2 cellular contexts compared by ENCODE assay signal in the genomic region with DNA sequence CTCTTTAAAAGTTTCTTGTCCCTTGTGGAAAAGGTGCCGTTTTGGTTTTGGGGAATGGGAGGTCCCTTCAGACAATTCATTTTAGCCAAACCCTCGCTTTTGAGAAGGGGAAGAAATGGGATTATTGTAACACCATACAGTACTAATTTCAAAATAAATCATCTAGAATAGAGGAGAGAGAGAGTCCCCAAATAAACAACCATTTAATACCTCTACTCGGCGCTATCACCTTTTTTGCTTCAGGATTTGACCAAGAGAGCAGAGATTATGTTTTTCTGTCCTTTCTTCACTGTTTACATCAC.
TF ChIP-seq lines count a peak whose summit lies in the region.

No MANE protein-coding gene starts in this region.

TF ChIP-seq in HepG2, 621 proteins besides CTCF, POLR2A, EP300 and RAD21 (continued from another document):
- TF ChIP-seq MBNL3 (CRISPR knock-in tag; conservative IDR thresholded peaks at IDR 0.05) (no peak), HNRNPK (IDR thresholded peaks at IDR 0.05; ENCODE audit: low read depth, low read length, poor library complexity, severe bottlenecking) (no peak), ZNF775 (CRISPR knock-in tag; IDR thresholded peaks at IDR 0.05; ENCODE audit: borderline replicate concordance) (no peak), STAT5B (CRISPR knock-in tag; IDR thresholded peaks at IDR 0.05) (no peak), MATR3 (CRISPR knock-in tag; IDR thresholded peaks at IDR 0.05) (no peak), ZNF652 (CRISPR knock-in tag; IDR thresholded peaks at IDR 0.05; ENCODE audit: borderline replicate concordance, low read depth) (no peak), ZBTB1 (CRISPR knock-in tag; IDR thresholded peaks at IDR 0.05; ENCODE audit: borderline replicate concordance) (no peak), ZSCAN5A (CRISPR knock-in tag; IDR thresholded peaks at IDR 0.05; ENCODE audit: borderline replicate concordance) (no peak), HMG20A (CRISPR knock-in tag; IDR thresholded peaks at IDR 0.05; ENCODE audit: borderline replicate concordance) (no peak), CHD2 (IDR thresholded peaks at IDR 0.05; ENCODE audit: low read depth, low read length) (no peak), JDP2 (CRISPR knock-in tag; IDR thresholded peaks at IDR 0.05; ENCODE audit: borderline replicate concordance) (no peak), SRY (CRISPR knock-in tag; IDR thresholded peaks at IDR 0.05) (no peak)
- TF ChIP-seq, protein P1, sequence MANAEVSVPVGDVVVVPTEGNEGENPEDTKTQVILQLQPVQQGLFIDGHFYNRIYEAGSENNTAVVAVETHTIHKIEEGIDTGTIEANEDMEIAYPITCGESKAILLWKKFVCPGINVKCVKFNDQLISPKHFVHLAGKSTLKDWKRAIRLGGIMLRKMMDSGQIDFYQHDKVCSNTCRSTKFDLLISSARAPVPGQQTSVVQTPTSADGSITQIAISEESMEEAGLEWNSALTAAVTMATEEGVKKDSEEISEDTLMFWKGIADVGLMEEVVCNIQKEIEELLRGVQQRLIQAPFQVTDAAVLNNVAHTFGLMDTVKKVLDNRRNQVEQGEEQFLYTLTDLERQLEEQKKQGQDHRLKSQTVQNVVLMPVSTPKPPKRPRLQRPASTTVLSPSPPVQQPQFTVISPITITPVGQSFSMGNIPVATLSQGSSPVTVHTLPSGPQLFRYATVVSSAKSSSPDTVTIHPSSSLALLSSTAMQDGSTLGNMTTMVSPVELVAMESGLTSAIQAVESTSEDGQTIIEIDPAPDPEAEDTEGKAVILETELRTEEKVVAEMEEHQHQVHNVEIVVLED (CRISPR knock-in tag; IDR thresholded peaks at IDR 0.05; ENCODE audit: borderline replicate concordance), result no peak
- TF ChIP-seq, protein P2, sequence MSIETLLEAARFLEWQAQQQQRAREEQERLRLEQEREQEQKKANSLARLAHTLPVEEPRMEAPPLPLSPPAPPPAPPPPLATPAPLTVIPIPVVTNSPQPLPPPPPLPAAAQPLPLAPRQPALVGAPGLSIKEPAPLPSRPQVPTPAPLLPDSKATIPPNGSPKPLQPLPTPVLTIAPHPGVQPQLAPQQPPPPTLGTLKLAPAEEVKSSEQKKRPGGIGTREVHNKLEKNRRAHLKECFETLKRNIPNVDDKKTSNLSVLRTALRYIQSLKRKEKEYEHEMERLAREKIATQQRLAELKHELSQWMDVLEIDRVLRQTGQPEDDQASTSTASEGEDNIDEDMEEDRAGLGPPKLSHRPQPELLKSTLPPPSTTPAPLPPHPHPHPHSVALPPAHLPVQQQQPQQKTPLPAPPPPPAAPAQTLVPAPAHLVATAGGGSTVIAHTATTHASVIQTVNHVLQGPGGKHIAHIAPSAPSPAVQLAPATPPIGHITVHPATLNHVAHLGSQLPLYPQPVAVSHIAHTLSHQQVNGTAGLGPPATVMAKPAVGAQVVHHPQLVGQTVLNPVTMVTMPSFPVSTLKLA (IDR thresholded peaks at IDR 0.05), result no peak
TF ChIP-seq in HepG2: peak in this region for 0.

TF ChIP-seq in GM12891, 5 proteins besides CTCF, POLR2A, EP300 and RAD21 (continued from another document):
- no peak for TF ChIP-seq TAF1 (IDR thresholded peaks at IDR 0.05; ENCODE audit: low read depth, low read length)
- TF ChIP-seq POLR2AphosphoS5 (IDR thresholded peaks at IDR 0.05; ENCODE audit: low read depth, low read length), result no peak
